1 cellular context compared by ENCODE assay signal in the genomic region with DNA sequence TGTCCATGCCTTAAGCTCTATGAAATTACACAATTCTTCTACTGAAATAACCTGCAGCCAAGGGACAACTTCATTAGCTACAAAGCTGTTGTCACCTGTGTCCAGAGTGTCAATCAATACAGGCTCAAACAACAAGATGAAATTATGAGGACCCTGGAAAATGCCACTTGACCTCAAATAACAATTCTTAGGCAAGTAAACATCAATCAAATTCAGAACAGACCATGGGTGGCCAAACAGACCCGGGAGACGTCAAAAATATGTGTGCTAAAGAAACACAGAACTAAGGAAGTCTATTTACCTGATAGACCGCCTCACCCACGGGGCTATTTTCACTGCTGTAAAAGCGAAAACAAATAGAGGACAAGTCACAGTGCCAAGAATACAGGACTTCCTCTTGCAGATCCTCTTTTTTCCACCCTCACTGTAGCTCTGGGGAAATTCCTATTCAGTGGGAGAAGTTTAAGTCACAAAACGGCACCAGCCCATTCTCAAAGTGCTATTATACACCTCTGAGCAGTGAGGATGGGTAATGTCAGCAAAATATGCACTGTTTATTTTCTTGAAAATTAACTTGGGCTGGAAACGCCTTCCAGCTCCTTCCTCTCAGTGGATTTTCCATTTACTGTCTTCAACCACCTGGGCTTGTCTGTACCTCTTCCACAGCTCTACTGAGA.
A peak's percentile ranks its signal among the peaks of the same experiment; 100 is the strongest.
TF ChIP-seq lines count a peak whose summit lies in the region.

No MANE protein-coding gene starts in this region.

TF ChIP-seq in HepG2, 621 proteins besides CTCF, POLR2A, EP300 and RAD21 (continued from another document and continues in another):
- TF ChIP-seq, protein P1, sequence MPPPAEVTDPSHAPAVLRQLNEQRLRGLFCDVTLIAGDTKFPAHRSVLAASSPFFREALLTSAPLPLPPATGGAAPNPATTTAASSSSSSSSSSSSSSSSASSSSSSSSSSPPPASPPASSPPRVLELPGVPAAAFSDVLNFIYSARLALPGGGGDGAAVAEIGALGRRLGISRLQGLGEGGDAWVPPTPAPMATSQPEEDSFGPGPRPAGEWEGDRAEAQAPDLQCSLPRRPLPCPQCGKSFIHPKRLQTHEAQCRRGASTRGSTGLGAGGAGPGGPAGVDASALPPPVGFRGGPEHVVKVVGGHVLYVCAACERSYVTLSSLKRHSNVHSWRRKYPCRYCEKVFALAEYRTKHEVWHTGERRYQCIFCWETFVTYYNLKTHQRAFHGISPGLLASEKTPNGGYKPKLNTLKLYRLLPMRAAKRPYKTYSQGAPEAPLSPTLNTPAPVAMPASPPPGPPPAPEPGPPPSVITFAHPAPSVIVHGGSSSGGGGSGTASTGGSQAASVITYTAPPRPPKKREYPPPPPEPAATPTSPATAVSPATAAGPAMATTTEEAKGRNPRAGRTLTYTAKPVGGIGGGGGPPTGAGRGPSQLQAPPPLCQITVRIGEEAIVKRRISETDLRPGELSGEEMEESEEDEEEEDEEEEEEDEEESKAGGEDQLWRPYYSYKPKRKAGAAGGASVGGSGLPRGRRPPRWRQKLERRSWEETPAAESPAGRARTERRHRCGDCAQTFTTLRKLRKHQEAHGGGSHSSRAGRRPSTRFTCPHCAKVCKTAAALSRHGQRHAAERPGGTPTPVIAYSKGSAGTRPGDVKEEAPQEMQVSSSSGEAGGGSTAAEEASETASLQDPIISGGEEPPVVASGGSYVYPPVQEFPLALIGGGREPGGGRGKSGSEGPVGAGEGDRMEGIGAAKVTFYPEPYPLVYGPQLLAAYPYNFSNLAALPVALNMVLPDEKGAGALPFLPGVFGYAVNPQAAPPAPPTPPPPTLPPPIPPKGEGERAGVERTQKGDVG (CRISPR knock-in tag; IDR thresholded peaks at IDR 0.05; ENCODE audit: borderline replicate concordance), result no peak
- TF ChIP-seq GTF3A (CRISPR knock-in tag; conservative IDR thresholded peaks at IDR 0.05) (no peak), STAG1 (CRISPR knock-in tag; IDR thresholded peaks at IDR 0.05) (no peak), ZNF792 (CRISPR knock-in tag; IDR thresholded peaks at IDR 0.05) (0 out of 2 replicates have a peak, but pooled peaks have one; percentile 15), MBD4 (IDR thresholded peaks at IDR 0.05; ENCODE audit: borderline replicate concordance, low read length) (peak; percentile 56; the same call in 1 of the 2 replicates), ZNF607 (CRISPR knock-in tag; IDR thresholded peaks at IDR 0.05; ENCODE audit: borderline replicate concordance) (0 out of 2 replicates have a peak, but pooled peaks have one; percentile 31), ZNF451 (CRISPR knock-in tag; IDR thresholded peaks at IDR 0.05) (no peak), ZNF441 (CRISPR knock-in tag; IDR thresholded peaks at IDR 0.05; ENCODE audit: borderline replicate concordance) (0 out of 2 replicates have a peak, but pooled peaks have one; percentile 22), ZNF33A (CRISPR knock-in tag; IDR thresholded peaks at IDR 0.05; ENCODE audit: borderline replicate concordance) (no peak; the same call in 1 of the 2 replicates), ZNF567 (CRISPR knock-in tag; IDR thresholded peaks at IDR 0.05; ENCODE audit: borderline replicate concordance) (0 out of 2 replicates have a peak, but pooled peaks have one; percentile 26), ZNF746 (CRISPR knock-in tag; IDR thresholded peaks at IDR 0.05) (no peak), ZIK1 (CRISPR knock-in tag; IDR thresholded peaks at IDR 0.05; ENCODE audit: borderline replicate concordance, low read depth) (no peak), ZNF446 (CRISPR knock-in tag; IDR thresholded peaks at IDR 0.05) (0 out of 2 replicates have a peak, but pooled peaks have one; percentile 44), JARID2 (CRISPR knock-in tag; IDR thresholded peaks at IDR 0.05; ENCODE audit: insufficient replicate concordance) (no peak), ZFP82 (CRISPR knock-in tag; IDR thresholded peaks at IDR 0.05; ENCODE audit: borderline replicate concordance) (no peak), ARNT (IDR thresholded peaks at IDR 0.05) (no peak), ONECUT2 (CRISPR knock-in tag; IDR thresholded peaks at IDR 0.05) (peak; percentile 67), MIER3 (CRISPR knock-in tag; IDR thresholded peaks at IDR 0.05; ENCODE audit: borderline replicate concordance) (0 out of 2 replicates have a peak, but pooled peaks have one; percentile 5), ZNF382 (CRISPR knock-in tag; IDR thresholded peaks at IDR 0.05; ENCODE audit: borderline replicate concordance) (no peak), ZNF430 (CRISPR knock-in tag; IDR thresholded peaks at IDR 0.05) (0 out of 2 replicates have a peak, but pooled peaks have one; percentile 72), YY1 (IDR thresholded peaks at IDR 0.05; ENCODE audit: insufficient read depth, insufficient replicate concordance, low read depth, low read length) (peak; percentile 2), ZNF878 (CRISPR knock-in tag; IDR thresholded peaks at IDR 0.05) (0 out of 2 replicates have a peak, but pooled peaks have one; percentile 53), NFYB (CRISPR knock-in tag; IDR thresholded peaks at IDR 0.05) (no peak), MXD4 (CRISPR knock-in tag; IDR thresholded peaks at IDR 0.05) (0 out of 2 replicates have a peak, but pooled peaks have one; percentile 33), FLYWCH1 (CRISPR knock-in tag; IDR thresholded peaks at IDR 0.05) (no peak), ZNF678 (CRISPR knock-in tag; IDR thresholded peaks at IDR 0.05) (no peak), ZBTB20 (CRISPR knock-in tag; IDR thresholded peaks at IDR 0.05; ENCODE audit: borderline replicate concordance, low read depth) (0 out of 2 replicates have a peak, but pooled peaks have one; percentile 17), PHF21A (CRISPR knock-in tag; IDR thresholded peaks at IDR 0.05) (0 out of 2 replicates have a peak, but pooled peaks have one; percentile 7)
- TF ChIP-seq, protein P2, sequence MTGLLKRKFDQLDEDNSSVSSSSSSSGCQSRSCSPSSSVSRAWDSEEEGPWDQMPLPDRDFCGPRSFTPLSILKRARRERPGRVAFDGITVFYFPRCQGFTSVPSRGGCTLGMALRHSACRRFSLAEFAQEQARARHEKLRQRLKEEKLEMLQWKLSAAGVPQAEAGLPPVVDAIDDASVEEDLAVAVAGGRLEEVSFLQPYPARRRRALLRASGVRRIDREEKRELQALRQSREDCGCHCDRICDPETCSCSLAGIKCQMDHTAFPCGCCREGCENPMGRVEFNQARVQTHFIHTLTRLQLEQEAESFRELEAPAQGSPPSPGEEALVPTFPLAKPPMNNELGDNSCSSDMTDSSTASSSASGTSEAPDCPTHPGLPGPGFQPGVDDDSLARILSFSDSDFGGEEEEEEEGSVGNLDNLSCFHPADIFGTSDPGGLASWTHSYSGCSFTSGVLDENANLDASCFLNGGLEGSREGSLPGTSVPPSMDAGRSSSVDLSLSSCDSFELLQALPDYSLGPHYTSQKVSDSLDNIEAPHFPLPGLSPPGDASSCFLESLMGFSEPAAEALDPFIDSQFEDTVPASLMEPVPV (CRISPR knock-in tag; IDR thresholded peaks at IDR 0.05), result peak; percentile 38; the same call in 1 of the 2 replicates
- TF ChIP-seq, protein P3, sequence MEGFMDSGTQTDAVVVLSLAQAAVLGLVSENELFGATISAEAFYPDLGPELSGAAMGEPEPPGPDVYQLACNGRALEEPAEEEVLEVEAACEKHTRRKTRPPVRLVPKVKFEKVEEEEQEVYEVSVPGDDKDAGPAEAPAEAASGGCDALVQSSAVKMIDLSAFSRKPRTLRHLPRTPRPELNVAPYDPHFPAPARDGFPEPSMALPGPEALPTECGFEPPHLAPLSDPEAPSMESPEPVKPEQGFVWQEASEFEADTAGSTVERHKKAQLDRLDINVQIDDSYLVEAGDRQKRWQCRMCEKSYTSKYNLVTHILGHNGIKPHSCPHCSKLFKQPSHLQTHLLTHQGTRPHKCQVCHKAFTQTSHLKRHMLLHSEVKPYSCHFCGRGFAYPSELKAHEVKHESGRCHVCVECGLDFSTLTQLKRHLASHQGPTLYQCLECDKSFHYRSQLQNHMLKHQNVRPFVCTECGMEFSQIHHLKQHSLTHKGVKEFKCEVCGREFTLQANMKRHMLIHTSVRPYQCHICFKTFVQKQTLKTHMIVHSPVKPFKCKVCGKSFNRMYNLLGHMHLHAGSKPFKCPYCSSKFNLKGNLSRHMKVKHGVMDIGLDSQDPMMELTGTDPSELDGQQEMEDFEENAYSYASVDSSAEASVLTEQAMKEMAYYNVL (CRISPR knock-in tag; IDR thresholded peaks at IDR 0.05; ENCODE audit: borderline replicate concordance), result 0 out of 2 replicates have a peak, but pooled peaks have one; percentile 43
- TF ChIP-seq, protein P4, sequence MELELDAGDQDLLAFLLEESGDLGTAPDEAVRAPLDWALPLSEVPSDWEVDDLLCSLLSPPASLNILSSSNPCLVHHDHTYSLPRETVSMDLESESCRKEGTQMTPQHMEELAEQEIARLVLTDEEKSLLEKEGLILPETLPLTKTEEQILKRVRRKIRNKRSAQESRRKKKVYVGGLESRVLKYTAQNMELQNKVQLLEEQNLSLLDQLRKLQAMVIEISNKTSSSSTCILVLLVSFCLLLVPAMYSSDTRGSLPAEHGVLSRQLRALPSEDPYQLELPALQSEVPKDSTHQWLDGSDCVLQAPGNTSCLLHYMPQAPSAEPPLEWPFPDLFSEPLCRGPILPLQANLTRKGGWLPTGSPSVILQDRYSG (CRISPR knock-in tag; IDR thresholded peaks at IDR 0.05), result 0 out of 2 replicates have a peak, but pooled peaks have one; percentile 13
- TF ChIP-seq, protein P5, sequence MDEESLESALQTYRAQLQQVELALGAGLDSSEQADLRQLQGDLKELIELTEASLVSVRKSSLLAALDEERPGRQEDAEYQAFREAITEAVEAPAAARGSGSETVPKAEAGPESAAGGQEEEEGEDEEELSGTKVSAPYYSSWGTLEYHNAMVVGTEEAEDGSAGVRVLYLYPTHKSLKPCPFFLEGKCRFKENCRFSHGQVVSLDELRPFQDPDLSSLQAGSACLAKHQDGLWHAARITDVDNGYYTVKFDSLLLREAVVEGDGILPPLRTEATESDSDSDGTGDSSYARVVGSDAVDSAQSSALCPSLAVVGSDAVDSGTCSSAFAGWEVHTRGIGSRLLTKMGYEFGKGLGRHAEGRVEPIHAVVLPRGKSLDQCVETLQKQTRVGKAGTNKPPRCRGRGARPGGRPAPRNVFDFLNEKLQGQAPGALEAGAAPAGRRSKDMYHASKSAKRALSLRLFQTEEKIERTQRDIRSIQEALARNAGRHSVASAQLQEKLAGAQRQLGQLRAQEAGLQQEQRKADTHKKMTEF (CRISPR knock-in tag; IDR thresholded peaks at IDR 0.05), result peak; percentile 52; the same call in 1 of the 2 replicates
- TF ChIP-seq, protein P6, sequence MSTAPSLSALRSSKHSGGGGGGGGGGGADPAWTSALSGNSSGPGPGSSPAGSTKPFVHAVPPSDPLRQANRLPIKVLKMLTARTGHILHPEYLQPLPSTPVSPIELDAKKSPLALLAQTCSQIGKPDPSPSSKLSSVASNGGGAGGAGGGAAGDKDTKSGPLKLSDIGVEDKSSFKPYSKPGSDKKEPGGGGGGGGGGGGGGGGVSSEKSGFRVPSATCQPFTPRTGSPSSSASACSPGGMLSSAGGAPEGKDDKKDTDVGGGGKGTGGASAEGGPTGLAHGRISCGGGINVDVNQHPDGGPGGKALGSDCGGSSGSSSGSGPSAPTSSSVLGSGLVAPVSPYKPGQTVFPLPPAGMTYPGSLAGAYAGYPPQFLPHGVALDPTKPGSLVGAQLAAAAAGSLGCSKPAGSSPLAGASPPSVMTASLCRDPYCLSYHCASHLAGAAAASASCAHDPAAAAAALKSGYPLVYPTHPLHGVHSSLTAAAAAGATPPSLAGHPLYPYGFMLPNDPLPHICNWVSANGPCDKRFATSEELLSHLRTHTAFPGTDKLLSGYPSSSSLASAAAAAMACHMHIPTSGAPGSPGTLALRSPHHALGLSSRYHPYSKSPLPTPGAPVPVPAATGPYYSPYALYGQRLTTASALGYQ (CRISPR knock-in tag; IDR thresholded peaks at IDR 0.05), result 0 out of 2 replicates have a peak, but pooled peaks have one; percentile 24
- TF ChIP-seq, protein P7, sequence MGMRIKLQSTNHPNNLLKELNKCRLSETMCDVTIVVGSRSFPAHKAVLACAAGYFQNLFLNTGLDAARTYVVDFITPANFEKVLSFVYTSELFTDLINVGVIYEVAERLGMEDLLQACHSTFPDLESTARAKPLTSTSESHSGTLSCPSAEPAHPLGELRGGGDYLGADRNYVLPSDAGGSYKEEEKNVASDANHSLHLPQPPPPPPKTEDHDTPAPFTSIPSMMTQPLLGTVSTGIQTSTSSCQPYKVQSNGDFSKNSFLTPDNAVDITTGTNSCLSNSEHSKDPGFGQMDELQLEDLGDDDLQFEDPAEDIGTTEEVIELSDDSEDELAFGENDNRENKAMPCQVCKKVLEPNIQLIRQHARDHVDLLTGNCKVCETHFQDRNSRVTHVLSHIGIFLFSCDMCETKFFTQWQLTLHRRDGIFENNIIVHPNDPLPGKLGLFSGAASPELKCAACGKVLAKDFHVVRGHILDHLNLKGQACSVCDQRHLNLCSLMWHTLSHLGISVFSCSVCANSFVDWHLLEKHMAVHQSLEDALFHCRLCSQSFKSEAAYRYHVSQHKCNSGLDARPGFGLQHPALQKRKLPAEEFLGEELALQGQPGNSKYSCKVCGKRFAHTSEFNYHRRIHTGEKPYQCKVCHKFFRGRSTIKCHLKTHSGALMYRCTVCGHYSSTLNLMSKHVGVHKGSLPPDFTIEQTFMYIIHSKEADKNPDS (CRISPR knock-in tag; IDR thresholded peaks at IDR 0.05), result no peak
- TF ChIP-seq, protein P8, sequence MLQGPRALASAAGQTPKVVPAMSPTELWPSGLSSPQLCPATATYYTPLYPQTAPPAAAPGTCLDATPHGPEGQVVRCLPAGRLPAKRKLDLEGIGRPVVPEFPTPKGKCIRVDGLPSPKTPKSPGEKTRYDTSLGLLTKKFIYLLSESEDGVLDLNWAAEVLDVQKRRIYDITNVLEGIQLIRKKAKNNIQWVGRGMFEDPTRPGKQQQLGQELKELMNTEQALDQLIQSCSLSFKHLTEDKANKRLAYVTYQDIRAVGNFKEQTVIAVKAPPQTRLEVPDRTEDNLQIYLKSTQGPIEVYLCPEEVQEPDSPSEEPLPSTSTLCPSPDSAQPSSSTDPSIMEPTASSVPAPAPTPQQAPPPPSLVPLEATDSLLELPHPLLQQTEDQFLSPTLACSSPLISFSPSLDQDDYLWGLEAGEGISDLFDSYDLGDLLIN (CRISPR knock-in tag; IDR thresholded peaks at IDR 0.05; ENCODE audit: borderline replicate concordance), result peak; percentile 71; the same call in 1 of the 2 replicates
- TF ChIP-seq, protein P9, sequence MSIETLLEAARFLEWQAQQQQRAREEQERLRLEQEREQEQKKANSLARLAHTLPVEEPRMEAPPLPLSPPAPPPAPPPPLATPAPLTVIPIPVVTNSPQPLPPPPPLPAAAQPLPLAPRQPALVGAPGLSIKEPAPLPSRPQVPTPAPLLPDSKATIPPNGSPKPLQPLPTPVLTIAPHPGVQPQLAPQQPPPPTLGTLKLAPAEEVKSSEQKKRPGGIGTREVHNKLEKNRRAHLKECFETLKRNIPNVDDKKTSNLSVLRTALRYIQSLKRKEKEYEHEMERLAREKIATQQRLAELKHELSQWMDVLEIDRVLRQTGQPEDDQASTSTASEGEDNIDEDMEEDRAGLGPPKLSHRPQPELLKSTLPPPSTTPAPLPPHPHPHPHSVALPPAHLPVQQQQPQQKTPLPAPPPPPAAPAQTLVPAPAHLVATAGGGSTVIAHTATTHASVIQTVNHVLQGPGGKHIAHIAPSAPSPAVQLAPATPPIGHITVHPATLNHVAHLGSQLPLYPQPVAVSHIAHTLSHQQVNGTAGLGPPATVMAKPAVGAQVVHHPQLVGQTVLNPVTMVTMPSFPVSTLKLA (IDR thresholded peaks at IDR 0.05), result no peak
